In genomic region chr16:4455951-4456350, GRCh38 we compare ENCODE assay signal across 15 cellular contexts. TPM values are rescaled to one million over a fixed set of nuclear protein-coding genes. Genes with fewer than 3 reads are reported as not detected.
A peak's percentile ranks its signal among the peaks of the same experiment; 100 is the strongest.
DNase-seq lines count a peak whose midpoint lies in the region; ATAC-seq, FAIRE-seq and TF ChIP-seq lines count a peak whose summit lies in the region.
"Had no signal": no experiment of that assay in that cellular context is flagged by ENCODE, and none has a peak within 500 bp of the region (broad histone marks: within the 10 kb centered on the region; RNA-seq: fewer than 3 reads in every experiment).

No MANE protein-coding gene starts in this region.

- ATAC-seq in A549 (peak; percentile 11 to 12; a peak in 2 of 6 replicates), GM12878 (no peak), HG03025 (IDR thresholded peaks at IDR 0.05; ENCODE audit: low FRiP score, unreplicated experiment) (no peak), HG03565 (IDR thresholded peaks at IDR 0.05; ENCODE audit: unreplicated experiment) (no peak)

- H3K79me2 ChIP-seq in GM12878 (ENCODE audit: control insufficient read depth, insufficient read depth, low read length): no peaks in the 10 kb centered on the region
- H3K79me2 ChIP-seq in neural progenitor cell (ENCODE audit: low read depth): no peaks in the 10 kb centered on the region

- H3K27me3 ChIP-seq in Caco-2 (replicated peaks; ENCODE audit: control insufficient read depth, insufficient read depth, low read length) (no peaks in the 10 kb centered on the region), GM12878 (replicated peaks in 1 of 2; ENCODE audit: control insufficient read depth in 2 of 2, insufficient read depth in 2 of 2, low read length in 1 of 2) (no peaks in the 10 kb centered on the region), neural progenitor cell (no peaks in the 10 kb centered on the region)

- H3K9ac ChIP-seq in GM12878 (ENCODE audit: control insufficient read depth, insufficient read depth, low read length) (no peak overlapping the region), neural progenitor cell (no peak overlapping the region)

- intact Hi-C loops in Caco-2 (cut with micrococcal nuclease; ENCODE audit: unreplicated experiment) (no loop called here), GM12878 (cut with micrococcal nuclease; ENCODE audit: unreplicated experiment) (no loop called here)

- H4K20me1 ChIP-seq in GM12878 (ENCODE audit: control insufficient read depth, insufficient read depth) (no peaks in the 10 kb centered on the region; the same call in 1 of the 2 replicates), neural progenitor cell (ENCODE audit: low read depth) (peaks cover 18% of the 10 kb centered on the region)

- H2AFZ ChIP-seq in GM12878 (ENCODE audit: control insufficient read depth, low read depth, low read length) (no peak overlapping the region), neural progenitor cell (replicated peaks) (no peak overlapping the region)

- TF ChIP-seq CTCF in A549 (IDR thresholded peaks at IDR 0.05): no peak
- TF ChIP-seq CTCF in Caco-2 (IDR thresholded peaks at IDR 0.05; ENCODE audit: insufficient read depth in 1 of 2, low read depth in 1 of 2, low read length in 1 of 2, severe bottlenecking in 1 of 2, unreplicated experiment in 1 of 2): no peak
- TF ChIP-seq CTCF in GM12878 (IDR thresholded peaks at IDR 0.05 in 2 of 3, conservative IDR thresholded peaks at IDR 0.05 in 1 of 3; ENCODE audit: control insufficient read depth in 2 of 3, extremely low read depth in 1 of 3, insufficient read depth in 1 of 3, low read depth in 3 of 3, low read length in 3 of 3): no peak
- no peak for TF ChIP-seq CTCF in neural progenitor cell (IDR thresholded peaks at IDR 0.05)

- no peak overlapping the region for H3K27ac ChIP-seq in A549
- no peak overlapping the region for H3K27ac ChIP-seq in GM12878 (ENCODE audit: control insufficient read depth, insufficient read depth)
- no peak overlapping the region for H3K27ac ChIP-seq in neural progenitor cell

- H3K9me3 Mint-ChIP-seq in Caco-2 (ENCODE audit: unreplicated experiment) (no peaks in the 10 kb centered on the region), neural progenitor cell (no peaks in the 10 kb centered on the region)
- H3K9me3 Mint-ChIP-seq: CD4-positive, CD25-positive, alpha-beta regulatory T cell; H9 had no signal

- H3K9me3 ChIP-seq in A549 (no peaks in the 10 kb centered on the region), Caco-2 (no peaks in the 10 kb centered on the region), GM12878 (replicated peaks; ENCODE audit: control insufficient read depth, insufficient read depth, low read length) (no peaks in the 10 kb centered on the region), neural progenitor cell (ENCODE audit: low read depth) (no peaks in the 10 kb centered on the region)

- BruUV-seq in Caco-2 (replicated peaks; lab: Mats Ljungman, UMichigan) (TSS peak; percentile 54), GM12878 (replicated peaks; lab: Mats Ljungman, UMichigan) (no TSS peak)

- TF ChIP-seq RAD21 in A549 (conservative IDR thresholded peaks at IDR 0.05 in 1 of 2, IDR thresholded peaks at IDR 0.05 in 1 of 2) (no peak), GM12878 (IDR thresholded peaks at IDR 0.05; ENCODE audit: insufficient read depth, low read depth, low read length) (no peak)

- H3K27me3 Mint-ChIP-seq in Caco-2 (ENCODE audit: insufficient read depth, unreplicated experiment) (no peaks in the 10 kb centered on the region), neural progenitor cell (ENCODE audit: insufficient read depth, low read depth) (no peaks in the 10 kb centered on the region)
- H3K27me3 Mint-ChIP-seq: CD4-positive, CD25-positive, alpha-beta regulatory T cell had no signal

- CTCF ChIA-PET in A549 (lab: Yijun Ruan, JAX) (no interaction called here), Caco-2 (lab: Charles Lee) (no interaction called here), GM12878 (lab: Yijun Ruan, JAX) (no interaction called here)

- H3K4me1 Mint-ChIP-seq in Caco-2 (ENCODE audit: low read depth, unreplicated experiment) (no peaks in the 10 kb centered on the region), neural progenitor cell (peaks cover 2% of the 10 kb centered on the region)

- H3K4me2 ChIP-seq in A549 (no peak overlapping the region), GM12878 (ENCODE audit: control insufficient read depth, insufficient read depth) (no peak overlapping the region), neural progenitor cell (no peak overlapping the region)

- H3K4me1 ChIP-seq in A549: peaks cover 2% of the 10 kb centered on the region; the same call in 2 of the 3 replicates
- no peaks in the 10 kb centered on the region for H3K4me1 ChIP-seq in Caco-2
- H3K4me1 ChIP-seq in GM12878 (ENCODE audit: control insufficient read depth, insufficient read depth, low read length): no peaks in the 10 kb centered on the region
- H3K4me1 ChIP-seq in neural progenitor cell: peaks cover 1% of the 10 kb centered on the region

- 83% methylated on average over 8 of the region's 10 CpGs for whole genome bisulfite sequencing in A549 (ENCODE audit: missing lambda C conversion rate)
- WGBS in GM12878 (ENCODE audit: insufficient coverage, insufficient replicate concordance, low lambda C conversion rate, missing lambda C conversion rate): 84% methylated on average over 10 of the region's 10 CpGs

- H3K4me3 Mint-ChIP-seq in Caco-2 (ENCODE audit: unreplicated experiment) (no peak overlapping the region), neural progenitor cell (no peak overlapping the region)
- H3K4me3 Mint-ChIP-seq: CD4-positive, CD25-positive, alpha-beta regulatory T cell; H9 had no signal

- no peak for TF ChIP-seq POLR2A in A549 (IDR thresholded peaks at IDR 0.05; ENCODE audit: low read length)
- 0 out of 2 replicates have a peak, but pooled peaks have one; percentile 38 for TF ChIP-seq POLR2A in GM12878 (IDR thresholded peaks at IDR 0.05; ENCODE audit: low read depth, low read length)

- RAD21 ChIA-PET in GM12878 (lab: Charles Lee; ENCODE audit: unreplicated experiment): no interaction called here

- no peak overlapping the region for H3K4me3 ChIP-seq in A549
- no peak overlapping the region for H3K4me3 ChIP-seq in Caco-2 (ENCODE audit: low read depth, low read length)
- H3K4me3 ChIP-seq in GM12878: no peak overlapping the region
- no peak overlapping the region for H3K4me3 ChIP-seq in neural progenitor cell

- peaks cover 9% of the 10 kb centered on the region for H3F3A ChIP-seq in neural progenitor cell (ENCODE audit: low read depth)

- H3K36me3 ChIP-seq in Caco-2 (ENCODE audit: control insufficient read depth, insufficient read depth, low read length) (no peaks in the 10 kb centered on the region; the same call in 1 of the 2 replicates), GM12878 (ENCODE audit: control insufficient read depth in 2 of 2, insufficient read depth in 2 of 2, low read length in 1 of 2) (peaks cover 18 to 22% of the 10 kb centered on the region in 2 experiments; a peak in 3 of 4 replicates), neural progenitor cell (no peaks in the 10 kb centered on the region)

- H3K36me3 Mint-ChIP-seq in Caco-2 (ENCODE audit: insufficient read depth, unreplicated experiment) (peaks cover 91% of the 10 kb centered on the region), neural progenitor cell (peaks cover 9% of the 10 kb centered on the region)

- H3K27ac Mint-ChIP-seq in Caco-2 (ENCODE audit: unreplicated experiment): no peak overlapping the region
- H3K27ac Mint-ChIP-seq in neural progenitor cell: no peak overlapping the region
- H3K27ac Mint-ChIP-seq: CD4-positive, CD25-positive, alpha-beta regulatory T cell had no signal

- SMC1A ChIA-PET in GM12878 (lab: Charles Lee; ENCODE audit: uncharacterized antibody, unreplicated experiment): no interaction called here

- DNase-seq in A549 (ENCODE audit: low read depth in 1 of 2, low spot score in 1 of 2) (no peak), Caco-2 (no peak), GM12878 (ENCODE audit: low read depth, low spot score) (no peak), neural progenitor cell (ENCODE audit: low spot score) (no peak)
- DNase-seq: AML-193; CD4-positive, CD25-positive, alpha-beta regulatory T cell; DMS53; H9; NCI-H1105; NCI-H187; NCI-H446; NK-92 treated with Interleukin-12 subunit alpha and Interleukin-12 subunit beta, amount 100 ng/mL, for 24 hours; OCI-M1 had no signal

- no peak for FAIRE-seq in A549 (lab: Jason Lieb, UNC)
- FAIRE-seq in GM12878 (lab: Jason Lieb, UNC): no peak

- no peak for TF ChIP-seq EP300 in A549 (IDR thresholded peaks at IDR 0.05)
- TF ChIP-seq EP300 in GM12878 (IDR thresholded peaks at IDR 0.05; ENCODE audit: borderline replicate concordance in 1 of 2, control insufficient read depth in 1 of 2, low read depth in 2 of 2, low read length in 2 of 2): no peak

- POLR2A ChIA-PET in A549 (lab: Yijun Ruan, JAX): no interaction called here
- POLR2A ChIA-PET in Caco-2 (lab: Charles Lee): no interaction called here
- POLR2A ChIA-PET in GM12878 (lab: Charles Lee): no interaction called here

- in situ Hi-C loops in GM12878 (cut with MboI): no loop called here

RNA-seq across cellular contexts. Expression of gene NMRAL1, which starts 18.5 kb away (rescaled TPM):
- 36.3 and 36.4 TPM in 2 replicates for polyA plus RNA-seq in A549 (2011; rRNA removed)
- polyA plus RNA-seq in A549 (2012; cell fraction: cytosol; rRNA removed): 77.1 and 78.5 TPM in 2 replicates
- 83.5 and 111 TPM in 2 replicates for polyA plus RNA-seq in A549 (2012; cell fraction: nucleus; rRNA removed)
- polyA plus RNA-seq in A549 (2017; fragmentation: RNase III; extraction: RNeasy Plus Mini Kit Qiagen cat#74134 plus additional on column Dnase treatment): 47.4 to 55.8 TPM (median 48.8 TPM) in 3 replicates
- 54.9 and 55.1 TPM in 2 replicates for polyA minus RNA-seq in A549 (2011; rRNA and poly(A)+ RNA removed)
- total RNA-seq in Caco-2 (2022): 68.3 and 71.1 TPM in 2 replicates
- 33.4 and 44.6 TPM in 2 replicates for total RNA-seq in GM12878 (2013; cell fraction: nucleolus; rRNA removed)
- 69.7 and 74.8 TPM in 2 replicates for total RNA-seq in GM12878 (2014; rRNA removed)
- total RNA-seq in GM12878 (2014; rRNA removed; fragmentation: Illumina TruSeq; extraction: Trizol): 41.6 and 52.5 TPM in 2 replicates
- total RNA-seq in GM12878 (2021): 66.0 and 72.4 TPM in 2 replicates
- 30.3 TPM for polyA plus RNA-seq in GM12878 (2011; ENCODE audit: low read depth)
- 19.9 and 33.7 TPM in 2 replicates for polyA plus RNA-seq in GM12878 (2011; rRNA removed)
- polyA plus RNA-seq in GM12878 (2011; cell fraction: cytosol; rRNA removed): 84.5 and 92.5 TPM in 2 replicates
- polyA plus RNA-seq in GM12878 (2011; cell fraction: nucleus; rRNA removed): 54.1 and 72.8 TPM in 2 replicates
- polyA plus RNA-seq in GM12878 (2012): 39.9 and 42.7 TPM in 2 replicates
- 14.9 and 36.5 TPM in 2 replicates for polyA plus RNA-seq in GM12878 (2014; fragmentation: Illumina TruSeq; extraction: Trizol)
- 10 to 100 TPM in 1 of 2 experiments, 1 to 10 TPM in 1; 4.8 to 11.2 TPM for polyA plus RNA-seq in GM12878 (2014; fragmentation: Nextera tagmentation; extraction: Ambion mirVana)
- polyA plus RNA-seq in GM12878 (2014; rRNA removed): 74.2 and 74.4 TPM in 2 replicates
- polyA plus RNA-seq in GM12878 (2016; fragmentation: Nextera tagmentation; extraction: Ambion mirVana): 100 to 1,000 TPM in 1 of 2 experiments, 10 to 100 TPM in 1; 84.1 to 102 TPM
- polyA minus RNA-seq in GM12878 (2011; rRNA and poly(A)+ RNA removed): 32.2 and 58.4 TPM in 2 replicates
- polyA minus RNA-seq in GM12878 (2011; cell fraction: cytosol; rRNA and poly(A)+ RNA removed): 16.3 and 19.1 TPM in 2 replicates
- polyA minus RNA-seq in GM12878 (2011; cell fraction: nucleus; rRNA and poly(A)+ RNA removed): 9.1 and 22.4 TPM in 2 replicates
- 47.1 and 69.1 TPM in 2 replicates for total RNA-seq in neural progenitor cell (ENCODE audit: low replicate concordance)

RNA-seq across cellular contexts. Expression of gene HMOX2, which starts 20.2 kb away (rescaled TPM):
- polyA plus RNA-seq in A549 (2011; rRNA removed) (35.4 and 37.3 TPM in 2 replicates), A549 (2017; fragmentation: RNase III; extraction: RNeasy Plus Mini Kit Qiagen cat#74134 plus additional on column Dnase treatment) (47.7 to 49.6 TPM (median 49.5 TPM) in 3 replicates), GM12878 (2011; rRNA removed) (50.4 and 56.7 TPM in 2 replicates), GM12878 (2014; fragmentation: Illumina TruSeq; extraction: Trizol) (47.8 and 61.5 TPM in 2 replicates), GM12878 (2014; fragmentation: Nextera tagmentation; extraction: Ambion mirVana) (10 to 100 TPM; 26.4 to 37.7 TPM), GM12878 (2014; rRNA removed) (70.6 and 70.8 TPM in 2 replicates), GM12878 (2016; fragmentation: Nextera tagmentation; extraction: Ambion mirVana) (100 to 1,000 TPM in 1 of 2 experiments, 10 to 100 TPM in 1; 85.7 to 111 TPM)
- polyA plus RNA-seq in A549 (2012; cell fraction: cytosol; rRNA removed): 65.7 and 69.4 TPM in 2 replicates
- 54.9 and 55.2 TPM in 2 replicates for polyA plus RNA-seq in A549 (2012; cell fraction: nucleus; rRNA removed)
- 30.2 and 35.8 TPM in 2 replicates for polyA minus RNA-seq in A549 (2011; rRNA and poly(A)+ RNA removed)
- total RNA-seq in Caco-2 (2022) (35.7 and 36.7 TPM in 2 replicates), GM12878 (2014; rRNA removed) (58.9 and 61.9 TPM in 2 replicates), GM12878 (2014; rRNA removed; fragmentation: Illumina TruSeq; extraction: Trizol) (47.7 and 51.2 TPM in 2 replicates), GM12878 (2021) (53.3 and 56.2 TPM in 2 replicates), neural progenitor cell (ENCODE audit: low replicate concordance) (11.5 and 20.3 TPM in 2 replicates)
- total RNA-seq in GM12878 (2013; cell fraction: nucleolus; rRNA removed): 23.0 and 24.2 TPM in 2 replicates
- polyA plus RNA-seq in GM12878 (2011; ENCODE audit: low read depth): 19.3 TPM
- polyA plus RNA-seq in GM12878 (2011; cell fraction: cytosol; rRNA removed): 66.7 and 89.0 TPM in 2 replicates
- polyA plus RNA-seq in GM12878 (2011; cell fraction: nucleus; rRNA removed): 39.7 and 44.0 TPM in 2 replicates
- polyA plus RNA-seq in GM12878 (2012): 29.2 and 32.3 TPM in 2 replicates
- polyA minus RNA-seq in GM12878 (2011; rRNA and poly(A)+ RNA removed): 53.3 and 62.8 TPM in 2 replicates
- polyA minus RNA-seq in GM12878 (2011; cell fraction: cytosol; rRNA and poly(A)+ RNA removed): 14.0 and 16.1 TPM in 2 replicates
- 10.4 and 24.4 TPM in 2 replicates for polyA minus RNA-seq in GM12878 (2011; cell fraction: nucleus; rRNA and poly(A)+ RNA removed)

RNA-seq across cellular contexts. Expression of gene DNAJA3, which starts 30.3 kb away (rescaled TPM):
- polyA plus RNA-seq in A549 (2011; rRNA removed) (70.9 and 77.2 TPM in 2 replicates), A549 (2017; fragmentation: RNase III; extraction: RNeasy Plus Mini Kit Qiagen cat#74134 plus additional on column Dnase treatment) (64.6 to 71.6 TPM (median 66.0 TPM) in 3 replicates), GM12878 (2011; rRNA removed) (40.8 and 43.1 TPM in 2 replicates), GM12878 (2014; fragmentation: Illumina TruSeq; extraction: Trizol) (29.4 and 51.3 TPM in 2 replicates), GM12878 (2014; fragmentation: Nextera tagmentation; extraction: Ambion mirVana) (10 to 100 TPM in 1 of 2 experiments, 1 to 10 TPM in 1; 8.4 to 20.4 TPM), GM12878 (2014; rRNA removed) (77.4 and 80.1 TPM in 2 replicates), GM12878 (2016; fragmentation: Nextera tagmentation; extraction: Ambion mirVana) (100 to 1,000 TPM; 124 to 141 TPM)
- 103 and 111 TPM in 2 replicates for polyA plus RNA-seq in A549 (2012; cell fraction: cytosol; rRNA removed)
- 109 and 116 TPM in 2 replicates for polyA plus RNA-seq in A549 (2012; cell fraction: nucleus; rRNA removed)
- polyA minus RNA-seq in A549 (2011; rRNA and poly(A)+ RNA removed): 47.4 and 54.4 TPM in 2 replicates
- total RNA-seq in Caco-2 (2022) (77.1 and 79.6 TPM in 2 replicates), GM12878 (2014; rRNA removed) (76.3 and 83.5 TPM in 2 replicates), GM12878 (2014; rRNA removed; fragmentation: Illumina TruSeq; extraction: Trizol) (51.7 and 55.6 TPM in 2 replicates), GM12878 (2021) (56.4 and 65.9 TPM in 2 replicates), neural progenitor cell (ENCODE audit: low replicate concordance) (27.3 and 47.2 TPM in 2 replicates)
- 60.1 and 70.0 TPM in 2 replicates for total RNA-seq in GM12878 (2013; cell fraction: nucleolus; rRNA removed)
- polyA plus RNA-seq in GM12878 (2011; ENCODE audit: low read depth): 14.5 TPM
- 45.7 and 57.3 TPM in 2 replicates for polyA plus RNA-seq in GM12878 (2011; cell fraction: cytosol; rRNA removed)
- 77.1 and 83.1 TPM in 2 replicates for polyA plus RNA-seq in GM12878 (2011; cell fraction: nucleus; rRNA removed)
- polyA plus RNA-seq in GM12878 (2012): 26.9 and 35.4 TPM in 2 replicates
- polyA minus RNA-seq in GM12878 (2011; rRNA and poly(A)+ RNA removed): 27.5 and 30.2 TPM in 2 replicates
- 12.6 and 13.5 TPM in 2 replicates for polyA minus RNA-seq in GM12878 (2011; cell fraction: cytosol; rRNA and poly(A)+ RNA removed)
- polyA minus RNA-seq in GM12878 (2011; cell fraction: nucleus; rRNA and poly(A)+ RNA removed): 21.3 and 42.6 TPM in 2 replicates

RNA-seq across cellular contexts. Expression of gene CORO7, which starts 39.6 kb away (rescaled TPM):
- 5.7 and 6.0 TPM in 2 replicates for polyA plus RNA-seq in A549 (2011; rRNA removed)
- polyA plus RNA-seq in A549 (2012; cell fraction: cytosol; rRNA removed): 13.3 and 15.4 TPM in 2 replicates
- 97.0 and 109 TPM in 2 replicates for polyA plus RNA-seq in A549 (2012; cell fraction: nucleus; rRNA removed)
- 11.1 to 12.6 TPM (median 11.9 TPM) in 3 replicates for polyA plus RNA-seq in A549 (2017; fragmentation: RNase III; extraction: RNeasy Plus Mini Kit Qiagen cat#74134 plus additional on column Dnase treatment)
- 19.1 and 19.6 TPM in 2 replicates for polyA minus RNA-seq in A549 (2011; rRNA and poly(A)+ RNA removed)
- total RNA-seq in Caco-2 (2022): 23.1 and 33.4 TPM in 2 replicates
- total RNA-seq in GM12878 (2013; cell fraction: nucleolus; rRNA removed): 187 and 203 TPM in 2 replicates
- total RNA-seq in GM12878 (2014; rRNA removed): 43.2 and 56.5 TPM in 2 replicates
- total RNA-seq in GM12878 (2014; rRNA removed; fragmentation: Illumina TruSeq; extraction: Trizol): 18.9 and 19.0 TPM in 2 replicates
- total RNA-seq in GM12878 (2021): 89.2 and 91.7 TPM in 2 replicates
- 17.8 TPM for polyA plus RNA-seq in GM12878 (2011; ENCODE audit: low read depth)
- polyA plus RNA-seq in GM12878 (2011; rRNA removed): 11.9 and 40.0 TPM in 2 replicates
- 37.9 and 44.2 TPM in 2 replicates for polyA plus RNA-seq in GM12878 (2011; cell fraction: cytosol; rRNA removed)
- polyA plus RNA-seq in GM12878 (2011; cell fraction: nucleus; rRNA removed): 362 and 561 TPM in 2 replicates
- polyA plus RNA-seq in GM12878 (2012): 49.8 and 53.5 TPM in 2 replicates
- 6.0 and 17.2 TPM in 2 replicates for polyA plus RNA-seq in GM12878 (2014; fragmentation: Illumina TruSeq; extraction: Trizol)
- polyA plus RNA-seq in GM12878 (2014; fragmentation: Nextera tagmentation; extraction: Ambion mirVana): under 1 TPM; 0.64 to 0.84 TPM
- 65.8 and 76.0 TPM in 2 replicates for polyA plus RNA-seq in GM12878 (2014; rRNA removed)
- polyA plus RNA-seq in GM12878 (2016; fragmentation: Nextera tagmentation; extraction: Ambion mirVana): 10 to 100 TPM; 47.4 to 49.1 TPM
- polyA minus RNA-seq in GM12878 (2011; rRNA and poly(A)+ RNA removed): 32.8 and 55.7 TPM in 2 replicates
- 61.5 and 64.5 TPM in 2 replicates for polyA minus RNA-seq in GM12878 (2011; cell fraction: cytosol; rRNA and poly(A)+ RNA removed)
- 68.3 and 121 TPM in 2 replicates for polyA minus RNA-seq in GM12878 (2011; cell fraction: nucleus; rRNA and poly(A)+ RNA removed)
- 6.8 and 21.8 TPM in 2 replicates for total RNA-seq in neural progenitor cell (ENCODE audit: low replicate concordance)

Comparison
In these comparisons a context has a peak if more than half of its experiments do, and no peak if none do; other contexts are left out.
1. ATAC-seq: peak in A549 (2 of 2); none in GM12878 (single experiment), HG03025 (single experiment) and HG03565 (single experiment).
2. Of the 24 proteins assayed by ChIP-seq in both GM12878 and A549: peak only in GM12878: POLR2A; only in A549: none; in both: none; in neither: 23.